In genomic region chr16:19432429-19432828, GRCh38 we compare ENCODE assay signal across 11 cellular contexts. TPM values are rescaled to one million over a fixed set of nuclear protein-coding genes. Genes with fewer than 3 reads are reported as not detected.
A peak's percentile ranks its signal among the peaks of the same experiment; 100 is the strongest.
DNase-seq lines count a peak whose midpoint lies in the region; ATAC-seq and TF ChIP-seq lines count a peak whose summit lies in the region.
"Had no signal": no experiment of that assay in that cellular context is flagged by ENCODE, and none has a peak within 500 bp of the region (broad histone marks: within the 10 kb centered on the region; RNA-seq: fewer than 3 reads in every experiment).

No MANE protein-coding gene starts in this region.

- intact Hi-C loops in CD8-positive, alpha-beta T cell (cut with DNase I, micrococcal nuclease), result no loop called here

- no peak overlapping the region for H3K27ac Mint-ChIP-seq in CD8-positive, alpha-beta T cell
- no peak overlapping the region for H3K27ac Mint-ChIP-seq in activated T-helper 17 cell treated with anti-CD3 and anti-CD28 coated beads, Interleukin-2, amount 50 U/mL, for 72 hours
- H3K27ac Mint-ChIP-seq: activated T-helper 2 cell treated with anti-CD3 and anti-CD28 coated beads, Interferon-gamma antibody, Interleukin-2, Interleukin-4, amounts not matched to agents 10 μg/mL and 5 μg/mL and 100 μg/mL, durations not matched to agents 14 hours and 24 hours and 36 hours; stimulated activated naive B cell treated with anti-CD40 and anti-IgM and Interleukin-4, amounts not matched to agents 10 μg/mL and 1 μg/mL and 100 μg/mL, for 72 hours had no signal

- peaks cover 12% of the 10 kb centered on the region for H3K27me3 Mint-ChIP-seq in CD8-positive, alpha-beta T cell (ENCODE audit: low read depth)
- peaks cover 9% of the 10 kb centered on the region for H3K27me3 Mint-ChIP-seq in activated T-helper 17 cell treated with anti-CD3 and anti-CD28 coated beads, Interleukin-2, amount 50 U/mL, for 72 hours

- H3K27me3 ChIP-seq in CD8-positive, alpha-beta T cell (ENCODE audit: insufficient read depth, low read length), result no peaks in the 10 kb centered on the region

- no peaks in the 10 kb centered on the region for H3K9me3 Mint-ChIP-seq in CD8-positive, alpha-beta T cell
- no peaks in the 10 kb centered on the region for H3K9me3 Mint-ChIP-seq in activated T-helper 17 cell treated with anti-CD3 and anti-CD28 coated beads, Interleukin-2, amount 50 U/mL, for 72 hours
- H3K9me3 Mint-ChIP-seq: activated T-helper 2 cell treated with anti-CD3 and anti-CD28 coated beads, Interferon-gamma antibody, Interleukin-2, Interleukin-4, amounts not matched to agents 10 μg/mL and 5 μg/mL and 100 μg/mL, durations not matched to agents 14 hours and 24 hours and 36 hours; stimulated activated naive B cell treated with anti-CD40 and anti-IgM and Interleukin-4, amounts not matched to agents 10 μg/mL and 1 μg/mL and 100 μg/mL, for 72 hours had no signal

- peak overlapping the region; percentile 87 for H3K27ac ChIP-seq in 22Rv1
- H3K27ac ChIP-seq in CD8-positive, alpha-beta T cell (ENCODE audit: low read depth, low read length), result no peak overlapping the region

- POLR2A ChIA-PET in CD8-positive, alpha-beta T cell (lab: Charles Lee), result no interaction called here

- no peaks in the 10 kb centered on the region for H3K4me1 Mint-ChIP-seq in CD8-positive, alpha-beta T cell (ENCODE audit: low read depth)
- no peaks in the 10 kb centered on the region for H3K4me1 Mint-ChIP-seq in activated T-helper 17 cell treated with anti-CD3 and anti-CD28 coated beads, Interleukin-2, amount 50 U/mL, for 72 hours

- CTCF ChIA-PET in CD8-positive, alpha-beta T cell (lab: Charles Lee), result no interaction called here

- no peaks in the 10 kb centered on the region for H3K4me1 ChIP-seq in CD8-positive, alpha-beta T cell (ENCODE audit: insufficient read depth, low read length)

- H3K36me3 ChIP-seq in CD8-positive, alpha-beta T cell (ENCODE audit: insufficient read depth, low read length), result no peaks in the 10 kb centered on the region

- no peaks in the 10 kb centered on the region for H3K36me3 Mint-ChIP-seq in CD8-positive, alpha-beta T cell
- no peaks in the 10 kb centered on the region for H3K36me3 Mint-ChIP-seq in activated T-helper 17 cell treated with anti-CD3 and anti-CD28 coated beads, Interleukin-2, amount 50 U/mL, for 72 hours (ENCODE audit: low read depth)
- H3K36me3 Mint-ChIP-seq: stimulated activated naive B cell treated with anti-CD40 and anti-IgM and Interleukin-4, amounts not matched to agents 10 μg/mL and 1 μg/mL and 100 μg/mL, for 72 hours had no signal

- no peak overlapping the region for H3K4me3 Mint-ChIP-seq in CD8-positive, alpha-beta T cell
- H3K4me3 Mint-ChIP-seq in activated T-helper 17 cell treated with anti-CD3 and anti-CD28 coated beads, Interleukin-2, amount 50 U/mL, for 72 hours, result no peak overlapping the region
- H3K4me3 Mint-ChIP-seq: stimulated activated naive B cell treated with anti-CD40 and anti-IgM and Interleukin-4, amounts not matched to agents 10 μg/mL and 1 μg/mL and 100 μg/mL, for 72 hours had no signal

- H3K9me3 ChIP-seq in CD8-positive, alpha-beta T cell (ENCODE audit: low read length), result no peaks in the 10 kb centered on the region

- no peak for ATAC-seq in CD8-positive, alpha-beta T cell
- ATAC-seq in activated T-helper 17 cell treated with anti-CD3 and anti-CD28 coated beads, Interleukin-2, amount 50 U/mL, for 72 hours (replicated peaks), result no peak

- no peak overlapping the region for H3K4me3 ChIP-seq in CD8-positive, alpha-beta T cell (ENCODE audit: low read depth, low read length)

- DNase-seq in HT1080 (ENCODE audit: low read depth) (peak; percentile 15), NOMO-1 treated with DMSO at 0.1 percent for 48 hours (lab: John Stamatoyannopoulos, UW; ENCODE audit: unreplicated experiment) (peak; percentile 64), iPS-NIHi7 (ENCODE audit: extremely low spot score) (peak; percentile 17), dermis blood vessel endothelial cell (no peak)
- DNase-seq in stimulated activated CD4-positive, alpha-beta T cell treated with anti-CD3 and anti-CD28 coated beads, Interleukin-2, amount 100 ng/mL, for 48 hours, result no peak
- DNase-seq in CD8-positive, alpha-beta T cell, result no peak
- DNase-seq: stimulated activated naive B cell treated with anti-CD40 and anti-IgM and Interleukin-4, amounts not matched to agents 10 μg/mL and 1 μg/mL and 100 μg/mL, for 72 hours had no signal

- no peak for TF ChIP-seq CTCF in 22Rv1 (IDR thresholded peaks at IDR 0.05)
- no peak for TF ChIP-seq CTCF in CD8-positive, alpha-beta T cell (IDR thresholded peaks at IDR 0.05)

RNA-seq across cellular contexts. Expression of gene TMC5, which starts 14.7 kb away (rescaled TPM):
- total RNA-seq in HT1080 (2014; rRNA removed; shearing (Covaris generic)), result not detected in 2 replicates
- polyA plus RNA-seq in HT1080 (2015; cell fraction: cytosol; rRNA removed), result not detected in 2 replicates
- polyA plus RNA-seq in HT1080 (2015; cell fraction: nucleus; rRNA removed), result 0.04 TPM in 1 of 2 replicates, not detected in the other
- not detected for total RNA-seq in CD8-positive, alpha-beta T cell
- under 1 TPM; 0.09 to 0.32 TPM for total RNA-seq in activated T-helper 17 cell treated with anti-CD3 and anti-CD28 coated beads, Interleukin-2, amount 50 U/mL, for 72 hours
- total RNA-seq in dermis blood vessel endothelial cell, result 0.05 TPM in 1 of 2 replicates, not detected in the other
- total RNA-seq: activated T-helper 2 cell treated with anti-CD3 and anti-CD28 coated beads, Interferon-gamma antibody, Interleukin-2, Interleukin-4, amounts not matched to agents 10 μg/mL and 5 μg/mL and 100 μg/mL, durations not matched to agents 14 hours and 24 hours and 36 hours had no signal
- polyA plus RNA-seq: BJ had no signal

Comparison
In these comparisons a context has a peak if more than half of its experiments do, and no peak if none do; other contexts are left out.
1. DNase-seq: peak in HT1080 (single experiment), NOMO-1 treated with DMSO at 0.1 percent for 48 hours (single experiment) and iPS-NIHi7 (single experiment); none in stimulated activated CD4-positive, alpha-beta T cell treated with anti-CD3 and anti-CD28 coated beads, Interleukin-2, amount 100 ng/mL, for 48 hours (0 of 2), CD8-positive, alpha-beta T cell (0 of 7) and dermis blood vessel endothelial cell (single experiment).